8 cellular contexts compared by ENCODE assay signal in genomic region chr9:4077499-4078102, GRCh38.
A peak's percentile ranks its signal among the peaks of the same experiment; 100 is the strongest.
DNase-seq lines count a peak whose midpoint lies in the region; ATAC-seq and TF ChIP-seq lines count a peak whose summit lies in the region.

No MANE protein-coding gene starts in this region.

- 36% methylated on average over 6 of the region's 6 CpGs for WGBS in prostate gland

- H3K4me3 ChIP-seq in fibroblast of villous mesenchyme (ENCODE audit: low read depth, low read length) (no peak overlapping the region), prostate gland (no peak overlapping the region)

- H3K9me3 ChIP-seq in prostate gland: no peaks in the 10 kb centered on the region

- no peaks in the 10 kb centered on the region for H3K4me1 ChIP-seq in prostate gland (replicated peaks)

- H3K27me3 ChIP-seq in prostate gland (replicated peaks; ENCODE audit: insufficient read depth): no peaks in the 10 kb centered on the region

- TF ChIP-seq POLR2A in prostate gland (IDR thresholded peaks at IDR 0.05): no peak

- TF ChIP-seq CTCF in fibroblast of villous mesenchyme (IDR thresholded peaks at IDR 0.05; ENCODE audit: insufficient read depth, low read depth, low read length) (peak; percentile 89), prostate gland (IDR thresholded peaks at IDR 0.05) (peak in 3 of 4 experiments; percentile 31 to 49 (median 41))

- intact Hi-C loops in prostate gland (cut with DNase I): loop anchor here (2.0 to 5.0 kb wide), 2 partner anchors 151 to 220 kb away; no protein-coding TSS in a partner anchor

- H3K36me3 ChIP-seq in prostate gland: no peaks in the 10 kb centered on the region

- no peak overlapping the region for H3K27ac ChIP-seq in prostate gland

- peak; percentile 37 to 40 for DNase-seq in activated CD4-positive, alpha-beta T cell treated with anti-CD3 and anti-CD28 coated beads for 24 hours (ENCODE audit: low read depth in 2 of 2)
- DNase-seq in activated CD4-positive, alpha-beta T cell treated with anti-CD3 and anti-CD28 coated beads for 1 hour: no peak
- peak; percentile 4 for DNase-seq in MV-4-11 (lab: John Stamatoyannopoulos, UW)
- DNase-seq in activated T-cell treated with anti-CD3 and anti-CD28 coated beads for 24 hours (ENCODE audit: low read depth): peak; percentile 18
- DNase-seq in fibroblast of villous mesenchyme (ENCODE audit: low read depth): peak; percentile 77
- peak; percentile 36 for DNase-seq in prostate gland (ENCODE audit: low spot score)
- no peak for DNase-seq in NCI-H526 treated with DMSO at 0.1 percent for 48 hours (lab: John Stamatoyannopoulos, UW)

- ATAC-seq in HG03139 (IDR thresholded peaks at IDR 0.05; ENCODE audit: unreplicated experiment): no peak

Comparison
In these comparisons a context has a peak if more than half of its experiments do, and no peak if none do; other contexts are left out.
1. DNase-seq: peak in activated CD4-positive, alpha-beta T cell treated with anti-CD3 and anti-CD28 coated beads for 24 hours (2 of 2), MV-4-11 (single experiment), activated T-cell treated with anti-CD3 and anti-CD28 coated beads for 24 hours (single experiment), fibroblast of villous mesenchyme (single experiment) and prostate gland (single experiment); none in activated CD4-positive, alpha-beta T cell treated with anti-CD3 and anti-CD28 coated beads for 1 hour (single experiment) and NCI-H526 treated with DMSO at 0.1 percent for 48 hours (single experiment).